ENCODE assay signal across 14 cellular contexts in genomic region chr1:41658444-41659158, GRCh38.
DNase-seq lines count a peak whose midpoint lies in the region; ATAC-seq and TF ChIP-seq lines count a peak whose summit lies in the region.
"Had no signal": no experiment of that assay in that cellular context is flagged by ENCODE, and none has a peak within 500 bp of the region (broad histone marks: within the 10 kb centered on the region; RNA-seq: fewer than 3 reads in every experiment).

No MANE protein-coding gene starts in this region.

- H3K36me3 ChIP-seq in upper lobe of right lung, result no peaks in the 10 kb centered on the region
- H3K36me3 ChIP-seq: HAP-1, neutrophil had no signal

- no peak for ATAC-seq in Right ventricle myocardium inferior
- ATAC-seq in activated naive CD8-positive, alpha-beta T cell treated with anti-CD3 and anti-CD28 coated beads, Interleukin-2, amount 50 U/mL, for 24 hours, result no peak
- ATAC-seq in upper lobe of right lung, result peak; percentile 47
- ATAC-seq: effector memory CD8-positive, alpha-beta T cell had no signal

- TF ChIP-seq CTCF in upper lobe of right lung (IDR thresholded peaks at IDR 0.05), result no peak

- H3K9me3 ChIP-seq in upper lobe of right lung, result no peaks in the 10 kb centered on the region
- H3K9me3 ChIP-seq: HAP-1, neutrophil had no signal

- no peaks in the 10 kb centered on the region for H3K9me3 Mint-ChIP-seq in activated naive CD8-positive, alpha-beta T cell treated with anti-CD3 and anti-CD28 coated beads, Interleukin-2, amount 50 U/mL, for 24 hours
- H3K9me3 Mint-ChIP-seq: effector memory CD8-positive, alpha-beta T cell had no signal

- H3K4me3 Mint-ChIP-seq in activated naive CD8-positive, alpha-beta T cell treated with anti-CD3 and anti-CD28 coated beads, Interleukin-2, amount 50 U/mL, for 24 hours, result peak overlapping the region; percentile 85

- H3K36me3 Mint-ChIP-seq in activated naive CD8-positive, alpha-beta T cell treated with anti-CD3 and anti-CD28 coated beads, Interleukin-2, amount 50 U/mL, for 24 hours (ENCODE audit: low read depth), result peaks cover 68% of the 10 kb centered on the region

- peaks cover 21% of the 10 kb centered on the region for H3K4me1 ChIP-seq in upper lobe of right lung
- H3K4me1 ChIP-seq: HAP-1 had no signal

- no peak overlapping the region for H3K4me3 ChIP-seq in upper lobe of right lung
- H3K4me3 ChIP-seq: HAP-1 had no signal

- intact Hi-C loops in cardiac septum (cut with DNase I) (no loop called here), Right ventricle myocardium inferior (cut with DNase I) (no loop called here), upper lobe of right lung (cut with DNase I) (no loop called here)

- no peaks in the 10 kb centered on the region for H3K27me3 Mint-ChIP-seq in activated naive CD8-positive, alpha-beta T cell treated with anti-CD3 and anti-CD28 coated beads, Interleukin-2, amount 50 U/mL, for 24 hours
- H3K27me3 Mint-ChIP-seq: effector memory CD8-positive, alpha-beta T cell had no signal

- H3K27ac ChIP-seq in upper lobe of right lung, result no peak overlapping the region
- H3K27ac ChIP-seq: neutrophil had no signal

- peak; percentile 73 for DNase-seq in cardiac septum (ENCODE audit: low spot score)
- no peak for DNase-seq in Right ventricle myocardium inferior (ENCODE audit: missing footprints)
- DNase-seq in NCI-H524 treated with DMSO at 0.1 percent for 48 hours (lab: John Stamatoyannopoulos, UW), result peak; percentile 43
- no peak for DNase-seq in activated naive CD8-positive, alpha-beta T cell treated with anti-CD3 and anti-CD28 coated beads, Interleukin-2, amount 50 U/mL, for 24 hours
- DNase-seq in upper lobe of right lung, result no peak
- DNase-seq in NCI-H2107 (lab: John Stamatoyannopoulos, UW), result no peak
- no peak for DNase-seq in HuH-7 (ENCODE audit: low spot score)
- DNase-seq in activated gamma-delta T cell treated with Interleukin-2 at 50 U/mL for 16 hours, result no peak
- DNase-seq: activated CD4-positive, alpha-beta T cell treated with anti-CD3 and anti-CD28 coated beads for 1 hour; effector memory CD8-positive, alpha-beta T cell; IMR-90; NCI-H2081 treated with DMSO at 0.1 percent for 48 hours had no signal

- peak overlapping the region; percentile 85 for H3K27ac Mint-ChIP-seq in activated naive CD8-positive, alpha-beta T cell treated with anti-CD3 and anti-CD28 coated beads, Interleukin-2, amount 50 U/mL, for 24 hours
- H3K27ac Mint-ChIP-seq: effector memory CD8-positive, alpha-beta T cell had no signal

- H3K27me3 ChIP-seq in upper lobe of right lung, result no peaks in the 10 kb centered on the region

- peaks cover 83% of the 10 kb centered on the region for H3K4me1 Mint-ChIP-seq in activated naive CD8-positive, alpha-beta T cell treated with anti-CD3 and anti-CD28 coated beads, Interleukin-2, amount 50 U/mL, for 24 hours

Comparison
In these comparisons a context has a peak if more than half of its experiments do, and no peak if none do; other contexts are left out.
1. DNase-seq: peak in cardiac septum (single experiment) and NCI-H524 treated with DMSO at 0.1 percent for 48 hours (single experiment); none in Right ventricle myocardium inferior (single experiment), activated naive CD8-positive, alpha-beta T cell treated with anti-CD3 and anti-CD28 coated beads, Interleukin-2, amount 50 U/mL, for 24 hours (single experiment), upper lobe of right lung (single experiment), NCI-H2107 (single experiment), HuH-7 (single experiment) and activated gamma-delta T cell treated with Interleukin-2 at 50 U/mL for 16 hours (single experiment).